In the genomic region with DNA sequence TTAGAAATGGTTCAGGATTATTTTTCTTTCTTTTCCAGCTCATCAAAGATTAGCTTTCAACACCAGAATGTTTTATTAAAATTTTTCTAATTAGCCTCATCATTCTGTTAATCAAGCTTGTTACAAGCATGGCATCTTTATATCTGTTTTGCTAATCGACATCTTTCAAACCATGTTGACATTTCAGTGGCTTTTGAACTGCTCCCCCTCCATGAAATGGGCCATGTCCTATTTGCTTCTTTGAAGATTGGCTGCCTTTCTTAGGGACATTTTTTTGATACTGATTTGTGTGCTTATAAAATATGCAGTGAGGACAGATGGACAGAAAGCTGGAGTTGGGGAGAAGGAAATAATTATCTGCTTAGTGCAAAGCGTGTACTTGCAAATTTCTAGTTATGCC, we compare ENCODE assay signal across 30 cellular contexts.
"Had no signal": no experiment of that assay in that cellular context is flagged by ENCODE, and none has a peak within 500 bp of the region (broad histone marks: within the 10 kb centered on the region; RNA-seq: fewer than 3 reads in every experiment).

No MANE protein-coding gene starts in this region.

- H3K36me3 Mint-ChIP-seq: activated CD8-positive, alpha-beta memory T cell treated with anti-CD3 and anti-CD28 coated beads, Interleukin-2, amount 10 ng/mL, durations not matched to agents 7 days and 5 days; activated naive CD4-positive, alpha-beta T cell treated with anti-CD3 and anti-CD28 coated beads, Interleukin-2, amount 50 U/mL, for 24 hours; activated naive CD8-positive, alpha-beta T cell treated with anti-CD3 and anti-CD28 coated beads for 36 hours had no signal

- H3K9me3 ChIP-seq: adrenal gland had no signal

- H3K27ac Mint-ChIP-seq: activated B cell treated with CpG ODN at 0.5 μM for 24 hours; activated CD8-positive, alpha-beta memory T cell treated with anti-CD3 and anti-CD28 coated beads, Interleukin-2, amount 10 ng/mL, durations not matched to agents 7 days and 5 days; activated CD8-positive, alpha-beta T cell treated with anti-CD3 and anti-CD28 coated beads for 36 hours; activated naive CD4-positive, alpha-beta T cell treated with anti-CD3 and anti-CD28 coated beads for 36 hours; activated naive CD4-positive, alpha-beta T cell treated with anti-CD3 and anti-CD28 coated beads, Interleukin-2, amount 50 U/mL, for 24 hours; activated naive CD8-positive, alpha-beta T cell treated with anti-CD3 and anti-CD28 coated beads for 36 hours; activated naive CD8-positive, alpha-beta T cell treated with anti-CD3 and anti-CD28 coated beads, Interleukin-2, amount 50 U/mL, for 24 hours; activated T-helper 1 cell treated with anti-CD3 and anti-CD28 coated beads, Interleukin-12 subunit alpha, Interleukin-12 subunit beta, Interleukin-2, Interleukin-4 antibody, amounts not matched to agents 30 ng/mL and 10 ng/mL and 1 ng/mL, durations not matched to agents 14 hours and 24 hours and 36 hours; activated T-helper 2 cell treated with anti-CD3 and anti-CD28 coated beads, Interferon-gamma antibody, Interleukin-2, Interleukin-4, amounts not matched to agents 10 μg/mL and 5 μg/mL and 100 μg/mL, durations not matched to agents 14 hours and 24 hours and 36 hours; dendritic cell treated with granulocyte-macrophage colony-stimulating factor and Interleukin-4, amounts not matched to agents 40 ng/mL and 50 ng/mL, for 4 days; endodermal cell had no signal

- H3K4me3 ChIP-seq: adrenal gland, coronary artery, dorsolateral prefrontal cortex had no signal

- ATAC-seq: activated CD4-positive, CD25-positive, alpha-beta regulatory T cell treated with anti-CD3 and anti-CD28 coated beads, Interleukin-2, amount 50 U/mL, for 24 hours; activated CD8-positive, alpha-beta memory T cell treated with anti-CD3 and anti-CD28 coated beads, Interleukin-2, amount 10 ng/mL, durations not matched to agents 7 days and 5 days; activated CD8-positive, alpha-beta T cell treated with anti-CD3 and anti-CD28 coated beads for 36 hours; activated naive CD8-positive, alpha-beta T cell treated with anti-CD3 and anti-CD28 coated beads, Interleukin-2, amount 50 U/mL, for 24 hours; esophagus mucosa had no signal

- H3K4me3 Mint-ChIP-seq: activated B cell treated with CpG ODN at 0.5 μM for 24 hours; activated CD8-positive, alpha-beta memory T cell treated with anti-CD3 and anti-CD28 coated beads, Interleukin-2, amount 10 ng/mL, durations not matched to agents 7 days and 5 days; activated CD8-positive, alpha-beta T cell treated with anti-CD3 and anti-CD28 coated beads for 36 hours; activated naive CD4-positive, alpha-beta T cell treated with anti-CD3 and anti-CD28 coated beads for 36 hours; activated naive CD4-positive, alpha-beta T cell treated with anti-CD3 and anti-CD28 coated beads, Interleukin-2, amount 50 U/mL, for 24 hours; activated naive CD8-positive, alpha-beta T cell treated with anti-CD3 and anti-CD28 coated beads for 36 hours; activated naive CD8-positive, alpha-beta T cell treated with anti-CD3 and anti-CD28 coated beads, Interleukin-2, amount 50 U/mL, for 24 hours; activated T-helper 1 cell treated with anti-CD3 and anti-CD28 coated beads, Interleukin-12 subunit alpha, Interleukin-12 subunit beta, Interleukin-2, Interleukin-4 antibody, amounts not matched to agents 30 ng/mL and 10 ng/mL and 1 ng/mL, durations not matched to agents 14 hours and 24 hours and 36 hours; central memory CD8-positive, alpha-beta T cell; dendritic cell treated with granulocyte-macrophage colony-stimulating factor and Interleukin-4, amounts not matched to agents 40 ng/mL and 50 ng/mL, for 4 days; endodermal cell had no signal

- H3K27me3 ChIP-seq: adrenal gland, brain microvascular endothelial cell, dorsolateral prefrontal cortex had no signal

- H3K4me1 ChIP-seq: adrenal gland had no signal

- H3K36me3 ChIP-seq: adrenal gland, brain microvascular endothelial cell, WERI-Rb-1 had no signal

- H3K27me3 Mint-ChIP-seq: central memory CD8-positive, alpha-beta T cell had no signal

- DNase-seq: activated B cell treated with CpG ODN at 0.5 μM for 24 hours; activated CD4-positive, alpha-beta T cell treated with anti-CD3 and anti-CD28 coated beads for 48 hours; activated CD4-positive, alpha-beta T cell treated with anti-CD3 and anti-CD28 coated beads, Interleukin-2, amount 50 U/mL, for 1 hour; activated CD4-positive, alpha-beta T cell treated with anti-CD3 and anti-CD28 coated beads, Interleukin-2, amount 50 U/mL, for 48 hours; activated CD8-positive, alpha-beta memory T cell treated with anti-CD3 and anti-CD28 coated beads, Interleukin-2, amount 10 ng/mL, durations not matched to agents 7 days and 5 days; activated CD8-positive, alpha-beta memory T cell treated with anti-CD3 and anti-CD28 coated beads, Interleukin-2, amount 50 U/mL, for 4 hours; activated CD8-positive, alpha-beta T cell treated with anti-CD3 and anti-CD28 coated beads for 36 hours; activated effector memory CD4-positive, alpha-beta T cell treated with anti-CD3 and anti-CD28 coated beads, Interleukin-2, amount 50 U/mL, for 16 hours; activated naive CD4-positive, alpha-beta T cell treated with anti-CD3 and anti-CD28 coated beads for 36 hours; activated naive CD8-positive, alpha-beta T cell treated with anti-CD3 and anti-CD28 coated beads for 36 hours; activated naive CD8-positive, alpha-beta T cell treated with anti-CD3 and anti-CD28 coated beads, Interleukin-2, amount 50 U/mL, for 24 hours; activated T-cell treated with anti-CD3 and anti-CD28 coated beads, Interleukin-2, amount 50 U/mL, for 1 hour; activated T-cell treated with anti-CD3 and anti-CD28 coated beads, Interleukin-2, amount 50 U/mL, for 48 hours; adrenal gland; brain microvascular endothelial cell; dorsolateral prefrontal cortex; effector memory CD4-positive, alpha-beta T cell; endodermal cell; foreskin fibroblast; head of caudate nucleus; T1000; WERI-Rb-1 had no signal

- H3K9me3 Mint-ChIP-seq: activated B cell treated with CpG ODN at 0.5 μM for 24 hours; activated CD8-positive, alpha-beta T cell treated with anti-CD3 and anti-CD28 coated beads for 36 hours; activated naive CD4-positive, alpha-beta T cell treated with anti-CD3 and anti-CD28 coated beads for 36 hours; activated naive CD4-positive, alpha-beta T cell treated with anti-CD3 and anti-CD28 coated beads, Interleukin-2, amount 50 U/mL, for 24 hours; activated naive CD8-positive, alpha-beta T cell treated with anti-CD3 and anti-CD28 coated beads for 36 hours; activated naive CD8-positive, alpha-beta T cell treated with anti-CD3 and anti-CD28 coated beads, Interleukin-2, amount 50 U/mL, for 24 hours; activated T-helper 1 cell treated with anti-CD3 and anti-CD28 coated beads, Interleukin-12 subunit alpha, Interleukin-12 subunit beta, Interleukin-2, Interleukin-4 antibody, amounts not matched to agents 30 ng/mL and 10 ng/mL and 1 ng/mL, durations not matched to agents 14 hours and 24 hours and 36 hours; activated T-helper 2 cell treated with anti-CD3 and anti-CD28 coated beads, Interferon-gamma antibody, Interleukin-2, Interleukin-4, amounts not matched to agents 10 μg/mL and 5 μg/mL and 100 μg/mL, durations not matched to agents 14 hours and 24 hours and 36 hours; central memory CD8-positive, alpha-beta T cell; dendritic cell treated with granulocyte-macrophage colony-stimulating factor and Interleukin-4, amounts not matched to agents 40 ng/mL and 50 ng/mL, for 4 days; endodermal cell had no signal

- H3K4me1 Mint-ChIP-seq: activated B cell treated with CpG ODN at 0.5 μM for 24 hours; activated CD8-positive, alpha-beta memory T cell treated with anti-CD3 and anti-CD28 coated beads, Interleukin-2, amount 10 ng/mL, durations not matched to agents 7 days and 5 days; activated naive CD4-positive, alpha-beta T cell treated with anti-CD3 and anti-CD28 coated beads, Interleukin-2, amount 50 U/mL, for 24 hours; activated naive CD8-positive, alpha-beta T cell treated with anti-CD3 and anti-CD28 coated beads for 36 hours; central memory CD8-positive, alpha-beta T cell; endodermal cell had no signal

- H3K27ac ChIP-seq: adrenal gland, brain microvascular endothelial cell, dorsolateral prefrontal cortex, WERI-Rb-1 had no signal
